ENCODE assay signal across 1 cellular context in genomic region chr5:172497591-172498255, GRCh38.
TF ChIP-seq lines count a peak whose summit lies in the region.

No MANE protein-coding gene starts in this region.

TF ChIP-seq in WTC11, 78 proteins besides CTCF, POLR2A, EP300 and RAD21 (continued from another document):
- TF ChIP-seq MLX (CRISPR knock-in tag; IDR thresholded peaks at IDR 0.05) (no peak), ATF2 (CRISPR knock-in tag; IDR thresholded peaks at IDR 0.05; ENCODE audit: borderline replicate concordance, low read depth) (no peak), NFE2L1 (CRISPR knock-in tag; IDR thresholded peaks at IDR 0.05) (no peak), GTF2I (CRISPR knock-in tag; conservative IDR thresholded peaks at IDR 0.05) (no peak), ZNF138 (CRISPR knock-in tag; conservative IDR thresholded peaks at IDR 0.05) (no peak), ZNF317 (CRISPR knock-in tag; IDR thresholded peaks at IDR 0.05; ENCODE audit: borderline replicate concordance, low read depth) (no peak), MXD4 (CRISPR knock-in tag; IDR thresholded peaks at IDR 0.05; ENCODE audit: borderline replicate concordance) (no peak), GABPB1 (CRISPR knock-in tag; IDR thresholded peaks at IDR 0.05) (no peak), E2F1 (CRISPR knock-in tag; IDR thresholded peaks at IDR 0.05) (no peak), AR (CRISPR knock-in tag; IDR thresholded peaks at IDR 0.05) (no peak), TEAD1 (CRISPR knock-in tag; IDR thresholded peaks at IDR 0.05) (no peak), SMAD3 (CRISPR knock-in tag; IDR thresholded peaks at IDR 0.05; ENCODE audit: borderline replicate concordance) (no peak), EMX1 (CRISPR knock-in tag; IDR thresholded peaks at IDR 0.05) (no peak)
- TF ChIP-seq, protein P1, sequence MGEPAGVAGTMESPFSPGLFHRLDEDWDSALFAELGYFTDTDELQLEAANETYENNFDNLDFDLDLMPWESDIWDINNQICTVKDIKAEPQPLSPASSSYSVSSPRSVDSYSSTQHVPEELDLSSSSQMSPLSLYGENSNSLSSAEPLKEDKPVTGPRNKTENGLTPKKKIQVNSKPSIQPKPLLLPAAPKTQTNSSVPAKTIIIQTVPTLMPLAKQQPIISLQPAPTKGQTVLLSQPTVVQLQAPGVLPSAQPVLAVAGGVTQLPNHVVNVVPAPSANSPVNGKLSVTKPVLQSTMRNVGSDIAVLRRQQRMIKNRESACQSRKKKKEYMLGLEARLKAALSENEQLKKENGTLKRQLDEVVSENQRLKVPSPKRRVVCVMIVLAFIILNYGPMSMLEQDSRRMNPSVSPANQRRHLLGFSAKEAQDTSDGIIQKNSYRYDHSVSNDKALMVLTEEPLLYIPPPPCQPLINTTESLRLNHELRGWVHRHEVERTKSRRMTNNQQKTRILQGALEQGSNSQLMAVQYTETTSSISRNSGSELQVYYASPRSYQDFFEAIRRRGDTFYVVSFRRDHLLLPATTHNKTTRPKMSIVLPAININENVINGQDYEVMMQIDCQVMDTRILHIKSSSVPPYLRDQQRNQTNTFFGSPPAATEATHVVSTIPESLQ (CRISPR knock-in tag; IDR thresholded peaks at IDR 0.05), result no peak
- TF ChIP-seq, protein P2, sequence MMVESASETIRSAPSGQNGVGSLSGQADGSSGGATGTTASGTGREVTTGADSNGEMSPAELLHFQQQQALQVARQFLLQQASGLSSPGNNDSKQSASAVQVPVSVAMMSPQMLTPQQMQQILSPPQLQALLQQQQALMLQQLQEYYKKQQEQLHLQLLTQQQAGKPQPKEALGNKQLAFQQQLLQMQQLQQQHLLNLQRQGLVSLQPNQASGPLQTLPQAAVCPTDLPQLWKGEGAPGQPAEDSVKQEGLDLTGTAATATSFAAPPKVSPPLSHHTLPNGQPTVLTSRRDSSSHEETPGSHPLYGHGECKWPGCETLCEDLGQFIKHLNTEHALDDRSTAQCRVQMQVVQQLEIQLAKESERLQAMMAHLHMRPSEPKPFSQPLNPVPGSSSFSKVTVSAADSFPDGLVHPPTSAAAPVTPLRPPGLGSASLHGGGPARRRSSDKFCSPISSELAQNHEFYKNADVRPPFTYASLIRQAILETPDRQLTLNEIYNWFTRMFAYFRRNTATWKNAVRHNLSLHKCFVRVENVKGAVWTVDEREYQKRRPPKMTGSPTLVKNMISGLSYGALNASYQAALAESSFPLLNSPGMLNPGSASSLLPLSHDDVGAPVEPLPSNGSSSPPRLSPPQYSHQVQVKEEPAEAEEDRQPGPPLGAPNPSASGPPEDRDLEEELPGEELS (CRISPR knock-in tag; IDR thresholded peaks at IDR 0.05), result no peak
